In the genomic region with DNA sequence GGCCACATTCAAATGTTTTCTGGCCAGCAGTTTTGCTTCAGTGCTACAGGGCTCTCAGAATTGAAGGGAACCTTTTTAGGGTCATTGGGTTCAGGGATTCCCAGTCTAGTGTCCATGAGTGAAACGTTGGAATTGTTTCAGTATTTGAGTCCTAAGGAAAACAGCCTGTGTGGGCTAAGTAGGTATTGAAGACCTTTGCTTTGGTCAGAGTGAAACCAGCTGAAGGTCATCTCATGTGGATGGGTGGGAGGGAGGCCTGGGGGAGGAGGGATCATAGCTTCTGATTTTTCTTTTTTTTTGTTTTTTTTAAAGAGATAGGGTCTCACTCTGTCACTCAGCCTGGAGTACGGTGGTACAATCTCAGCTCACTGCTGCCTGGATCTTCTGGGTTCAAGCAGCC, we compare ENCODE assay signal across 13 cellular contexts. TPM values are rescaled to one million over a fixed set of nuclear protein-coding genes. Genes with fewer than 3 reads are reported as not detected.
DNase-seq lines count a peak whose midpoint lies in the region; ATAC-seq, FAIRE-seq and TF ChIP-seq lines count a peak whose summit lies in the region.
"Had no signal": no experiment of that assay in that cellular context is flagged by ENCODE, and none has a peak within 500 bp of the region (broad histone marks: within the 10 kb centered on the region; RNA-seq: fewer than 3 reads in every experiment).

No MANE protein-coding gene starts in this region.

- H3K4me3 ChIP-seq in A549 (no peak overlapping the region), endothelial cell of umbilical vein (replicated peaks in 1 of 3; ENCODE audit: insufficient read depth in 1 of 3, low read depth in 1 of 3, low read length in 3 of 3) (no peak overlapping the region), trophoblast cell (ENCODE audit: low read depth, low read length) (no peak overlapping the region)
- H3K4me3 ChIP-seq: BLaER1, lower lobe of right lung had no signal

- H4K12ac ChIP-seq in trophoblast cell (ENCODE audit: low read depth, low read length): no peak overlapping the region

- no peak for TF ChIP-seq CTCF in A549 (IDR thresholded peaks at IDR 0.05)
- TF ChIP-seq CTCF in endothelial cell of umbilical vein (IDR thresholded peaks at IDR 0.05; ENCODE audit: extremely low read depth in 1 of 2, insufficient read depth in 1 of 2, low read depth in 1 of 2, low read length in 2 of 2): no peak

- POLR2A ChIA-PET in A549 (lab: Yijun Ruan, JAX) (no interaction called here), endothelial cell of umbilical vein (lab: Charles Lee) (no interaction called here)

- intact Hi-C loops in endothelial cell of umbilical vein (cut with micrococcal nuclease): loop anchor here (5.0 kb wide), 1 partner anchor 91 kb away; no protein-coding TSS in a partner anchor

- peaks cover 44% of the 10 kb centered on the region for H3K4me1 Mint-ChIP-seq in T-helper 17 cell

- H3K4me1 ChIP-seq in A549 (peaks cover 30% of the 10 kb centered on the region), endothelial cell of umbilical vein (ENCODE audit: control insufficient read depth, extremely low read depth, insufficient read depth, low read length) (peaks cover 31% of the 10 kb centered on the region), trophoblast cell (ENCODE audit: control insufficient read depth in 1 of 2, insufficient read depth in 2 of 2, low read length in 2 of 2) (peaks cover 22 to 34% of the 10 kb centered on the region in 2 experiments)
- H3K4me1 ChIP-seq: BLaER1 had no signal

- WGBS in A549 (ENCODE audit: missing lambda C conversion rate): 62% methylated on average over 2 of the region's 2 CpGs
- no CpG with 5 or more reads among the region's 2 CpGs for WGBS in trophoblast cell (ENCODE audit: extremely low coverage, insufficient coverage, insufficient read length)

- peaks cover 41% of the 10 kb centered on the region for H3K79me2 ChIP-seq in endothelial cell of umbilical vein (ENCODE audit: control insufficient read depth, insufficient read depth, low read length)
- peaks cover 39% of the 10 kb centered on the region for H3K79me2 ChIP-seq in trophoblast cell (ENCODE audit: control insufficient read depth, insufficient read depth, low read length, poor library complexity)

- no peak overlapping the region for H3K23ac ChIP-seq in trophoblast cell (ENCODE audit: low read length)

- no peak overlapping the region for H2BK120ac ChIP-seq in trophoblast cell (ENCODE audit: insufficient read depth, low read length, poor library complexity)

- no peak for TF ChIP-seq EP300 in A549 (IDR thresholded peaks at IDR 0.05)

- H2BK12ac ChIP-seq in trophoblast cell (ENCODE audit: low read length): no peak overlapping the region

- H3K79me1 ChIP-seq in trophoblast cell (ENCODE audit: low read length): peaks cover 6% of the 10 kb centered on the region

- peak overlapping the region; percentile 51 for H3K4ac ChIP-seq in trophoblast cell (ENCODE audit: low read depth, low read length)

- H2AK5ac ChIP-seq in trophoblast cell (ENCODE audit: low read length): no peak overlapping the region

- H3K4me3 Mint-ChIP-seq in T-helper 17 cell: no peak overlapping the region

- H3K4me2 ChIP-seq in A549 (peak overlapping the region; percentile 13; the same call in 1 of the 3 replicates), endothelial cell of umbilical vein (ENCODE audit: insufficient read depth, low read length) (no peak overlapping the region), trophoblast cell (ENCODE audit: low read length) (no peak overlapping the region)
- H3K4me2 ChIP-seq: BLaER1 had no signal

- H3K27ac ChIP-seq in A549 (peak overlapping the region; percentile 2 to 19; a peak in 2 of 6 replicates), endothelial cell of umbilical vein (ENCODE audit: insufficient read depth, low read depth, low read length) (peak overlapping the region; percentile 10), trophoblast cell (ENCODE audit: low read depth, low read length) (peak overlapping the region; percentile 44)
- H3K27ac ChIP-seq: BLaER1, RWPE1 had no signal

- TF ChIP-seq RAD21 in A549 (conservative IDR thresholded peaks at IDR 0.05 in 1 of 2, IDR thresholded peaks at IDR 0.05 in 1 of 2): no peak

- H2AFZ ChIP-seq in endothelial cell of umbilical vein (ENCODE audit: low read depth, low read length) (no peak overlapping the region), trophoblast cell (ENCODE audit: insufficient read depth, low read length, poor library complexity) (no peak overlapping the region)

- CTCF ChIA-PET in A549 (lab: Yijun Ruan, JAX): interaction anchor here (1.3 to 1.5 kb wide), 2 partner anchors 18 to 19 kb away, joined by 3 to 4 read pairs; no protein-coding TSS in a partner anchor
- CTCF ChIA-PET in endothelial cell of umbilical vein (lab: Charles Lee): interaction anchor here (1.4 to 2.0 kb wide), 3 partner anchors 9 to 44 kb away, joined by 3 to 5 read pairs (median 4); no protein-coding TSS in a partner anchor

- no peak overlapping the region for H4K8ac ChIP-seq in trophoblast cell (ENCODE audit: low read depth, low read length)

- peak overlapping the region; percentile 49 for H3K27ac Mint-ChIP-seq in T-helper 17 cell

- ATAC-seq in A549 (no peak; a peak in 1 of 6 replicates), T-helper 17 cell (no peak), HG03442 (IDR thresholded peaks at IDR 0.05; ENCODE audit: unreplicated experiment) (no peak), GM18858 (IDR thresholded peaks at IDR 0.05; ENCODE audit: unreplicated experiment) (no peak)

- no TSS peak for BruUV-seq in endothelial cell of umbilical vein (replicated peaks; lab: Mats Ljungman, UMichigan)

- H3K18ac ChIP-seq in trophoblast cell (ENCODE audit: low read length): peak overlapping the region; percentile 36

- TF ChIP-seq POLR2A in A549 (IDR thresholded peaks at IDR 0.05; ENCODE audit: low read length) (no peak), endothelial cell of umbilical vein (IDR thresholded peaks at IDR 0.05; ENCODE audit: low read depth, low read length) (no peak)

- H2BK5ac ChIP-seq in trophoblast cell (ENCODE audit: low read depth, low read length, poor library complexity): no peak overlapping the region

- DNase-seq in A549 (ENCODE audit: low read depth in 1 of 2, low spot score in 1 of 2): no peak
- no peak for DNase-seq in T-helper 17 cell
- DNase-seq in endothelial cell of umbilical vein (ENCODE audit: low read depth, low spot score): no peak
- DNase-seq in trophoblast cell: no peak
- DNase-seq in middle frontal gyrus (ENCODE audit: extremely low spot score, low spot score): no peak
- no peak for DNase-seq in cerebellum (ENCODE audit: low spot score)
- DNase-seq: lower lobe of right lung, NCI-H1105 had no signal

- no peaks in the 10 kb centered on the region for H3K27me3 ChIP-seq in endothelial cell of umbilical vein (ENCODE audit: control insufficient read depth in 2 of 2, insufficient read depth in 2 of 2, low read length in 2 of 2)
- H3K27me3 ChIP-seq in trophoblast cell (ENCODE audit: insufficient read depth, low read length): no peaks in the 10 kb centered on the region
- H3K27me3 ChIP-seq: BLaER1 had no signal

- no peaks in the 10 kb centered on the region for H3K9me1 ChIP-seq in endothelial cell of umbilical vein (replicated peaks; ENCODE audit: control insufficient read depth, extremely low read depth, insufficient read depth, low read length)

- no peaks in the 10 kb centered on the region for H3K27me3 Mint-ChIP-seq in T-helper 17 cell

- H3K9me3 ChIP-seq in A549 (peaks cover 16% of the 10 kb centered on the region; the same call in 2 of the 3 replicates), T-helper 17 cell (ENCODE audit: control insufficient read depth, low read length, poor library complexity, severe bottlenecking) (no peaks in the 10 kb centered on the region), endothelial cell of umbilical vein (replicated peaks; ENCODE audit: control insufficient read depth, insufficient read depth, low read length) (no peaks in the 10 kb centered on the region), trophoblast cell (ENCODE audit: insufficient read depth, low read depth, low read length) (peaks cover 3% of the 10 kb centered on the region)

- no peak for FAIRE-seq in A549 (lab: Jason Lieb, UNC)
- peak; percentile 8 for FAIRE-seq in endothelial cell of umbilical vein (lab: Jason Lieb, UNC)
- FAIRE-seq: colon had no signal

- H4K91ac ChIP-seq in trophoblast cell (ENCODE audit: low read depth, low read length): no peak overlapping the region

- dilution Hi-C loops in endothelial cell of umbilical vein (cut with MboI; ENCODE audit: extremely low pct_ligation_motif_present, low sequenced_read_pairs): no loop called here

- no peak overlapping the region for H3K14ac ChIP-seq in trophoblast cell (ENCODE audit: low read length)

- H3K36me3 ChIP-seq in endothelial cell of umbilical vein (ENCODE audit: control insufficient read depth in 2 of 2, extremely low read depth in 1 of 2, insufficient read depth in 2 of 2, low read length in 2 of 2): no peaks in the 10 kb centered on the region
- peaks cover 4 to 6% of the 10 kb centered on the region in 2 experiments for H3K36me3 ChIP-seq in trophoblast cell (ENCODE audit: control insufficient read depth in 1 of 2, insufficient read depth in 2 of 2, low read length in 2 of 2)
- H3K36me3 ChIP-seq: lower lobe of right lung had no signal

- H3K9ac ChIP-seq in endothelial cell of umbilical vein (replicated peaks; ENCODE audit: extremely low read depth, insufficient read depth, low read length) (no peak overlapping the region), trophoblast cell (ENCODE audit: low read length) (no peak overlapping the region)
- H3K9ac ChIP-seq: BLaER1 had no signal

- H4K20me1 ChIP-seq in endothelial cell of umbilical vein (replicated peaks; ENCODE audit: control insufficient read depth, extremely low read depth, insufficient read depth, low read length): no peaks in the 10 kb centered on the region

- peaks cover 13% of the 10 kb centered on the region for H3K36me3 Mint-ChIP-seq in T-helper 17 cell (ENCODE audit: low read depth)

TF ChIP-seq in endothelial cell of umbilical vein, 7 proteins besides CTCF, POLR2A, EP300 and RAD21:
- TF ChIP-seq MYC (IDR thresholded peaks at IDR 0.05; ENCODE audit: low read depth, low read length): no peak

RNA-seq across cellular contexts. Expression of a gene that starts 20.2 kb away (rescaled TPM):
- polyA plus RNA-seq in A549 (2011; rRNA removed): 26.4 and 29.4 TPM in 2 replicates
- 7.4 and 8.5 TPM in 2 replicates for polyA plus RNA-seq in A549 (2012; cell fraction: cytosol; rRNA removed)
- polyA plus RNA-seq in A549 (2012; cell fraction: nucleus; rRNA removed): 4.6 and 7.6 TPM in 2 replicates
- 17.0 to 21.3 TPM (median 21.1 TPM) in 3 replicates for polyA plus RNA-seq in A549 (2017; fragmentation: RNase III; extraction: RNeasy Plus Mini Kit Qiagen cat#74134 plus additional on column Dnase treatment)
- polyA minus RNA-seq in A549 (2011; rRNA and poly(A)+ RNA removed): 18.3 and 23.8 TPM in 2 replicates
- 10 to 100 TPM; 39.1 to 43.9 TPM for total RNA-seq in T-helper 17 cell
- total RNA-seq in endothelial cell of umbilical vein: 17.8 and 21.2 TPM in 2 replicates
- 7.6 and 9.5 TPM in 2 replicates for polyA plus RNA-seq in endothelial cell of umbilical vein
- 9.8 and 10.0 TPM in 2 replicates for polyA plus RNA-seq in endothelial cell of umbilical vein (2011; cell fraction: cytosol; rRNA removed)
- polyA plus RNA-seq in endothelial cell of umbilical vein (2011; cell fraction: nucleus; rRNA removed): 8.3 and 10.6 TPM in 2 replicates
- 12.5 and 13.6 TPM in 2 replicates for polyA plus RNA-seq in endothelial cell of umbilical vein (2012)
- 21.1 and 21.6 TPM in 2 replicates for polyA minus RNA-seq in endothelial cell of umbilical vein
- 5.3 TPM for polyA minus RNA-seq in endothelial cell of umbilical vein (2011; cell fraction: cytosol; rRNA and poly(A)+ RNA removed)
- polyA minus RNA-seq in endothelial cell of umbilical vein (2011; cell fraction: nucleus; rRNA and poly(A)+ RNA removed): 10.3 and 18.5 TPM in 2 replicates
- polyA plus RNA-seq in trophoblast cell (2013): 24.8 and 26.0 TPM in 2 replicates
- 9.9 TPM for total RNA-seq in cerebellum
